In the genomic region with DNA sequence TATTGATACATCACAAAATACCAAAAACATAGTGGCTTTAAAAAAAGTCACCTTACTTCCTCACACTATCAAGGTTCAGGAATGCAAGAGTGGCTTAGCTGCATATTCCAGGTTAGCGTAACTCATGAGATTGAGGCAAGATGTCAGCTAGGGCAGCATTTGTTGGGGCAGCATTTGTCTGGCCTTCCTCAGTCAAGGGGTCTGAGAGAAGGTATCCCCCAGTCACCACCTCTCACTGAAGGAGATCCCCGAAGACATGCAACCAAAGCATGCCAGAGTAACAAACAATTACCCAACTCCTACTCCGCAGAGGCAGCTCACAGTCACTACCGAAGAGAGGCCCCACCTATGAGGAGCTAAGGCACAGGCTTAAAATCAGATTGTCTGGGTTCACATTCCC, we compare ENCODE assay signal across 11 cellular contexts. TPM values are rescaled to one million over a fixed set of nuclear protein-coding genes. Genes with fewer than 3 reads are reported as not detected.
"Had no signal": no experiment of that assay in that cellular context is flagged by ENCODE, and none has a peak within 500 bp of the region (broad histone marks: within the 10 kb centered on the region; RNA-seq: fewer than 3 reads in every experiment).

No MANE protein-coding gene starts in this region.

- H3K9me3 ChIP-seq: HAP-1 had no signal

- H3K27ac ChIP-seq: GM23248, HL-60 had no signal

- H3K27ac Mint-ChIP-seq: HFFc6, IgD-negative memory B cell had no signal

- H3K4me1 ChIP-seq: HAP-1 had no signal

- H3K36me3 ChIP-seq: HAP-1 had no signal

- H3K4me3 Mint-ChIP-seq: HFFc6, IgD-negative memory B cell had no signal

- ATAC-seq: HCT116, HepG2 had no signal

- H3K9me3 Mint-ChIP-seq: HFFc6 had no signal

- H3K27me3 Mint-ChIP-seq: IgD-negative memory B cell had no signal

- H3K4me3 ChIP-seq: GM23248, HAP-1 had no signal

- DNase-seq: GM23248, GOT3, H7, HFFc6 had no signal

RNA-seq across cellular contexts. Expression of gene C10orf71, which starts 48.4 kb away (rescaled TPM):
- total RNA-seq: GM23248, H4, H7, HepG2, HFFc6, HT1080 had no signal

RNA-seq across cellular contexts. Expression of gene DRGX, which starts 48.5 kb away (rescaled TPM):
- total RNA-seq: GM23248, H4, H7, HepG2, HT1080 had no signal
